ENCODE assay signal across 8 cellular contexts in genomic region chr1:111754964-111755320, GRCh38. TPM values are rescaled to one million over a fixed set of nuclear protein-coding genes. Genes with fewer than 3 reads are reported as not detected.
DNase-seq lines count a peak whose midpoint lies in the region; ATAC-seq and TF ChIP-seq lines count a peak whose summit lies in the region.

No MANE protein-coding gene starts in this region.

- H3K36me3 ChIP-seq in fibroblast of lung (ENCODE audit: control insufficient read depth, insufficient read depth, low read length) = no peaks in the 10 kb centered on the region

- H3K36me3 Mint-ChIP-seq in nephron (ENCODE audit: low read depth) = peaks cover 14% of the 10 kb centered on the region

- peak overlapping the region; percentile 96 to 97 (median 97) for H3K4me3 Mint-ChIP-seq in nephron

- peaks cover 2% of the 10 kb centered on the region for H3K4me1 ChIP-seq in fibroblast of lung (ENCODE audit: control insufficient read depth, extremely low read depth, insufficient read depth, low read length)

- no peaks in the 10 kb centered on the region for H3K9me3 ChIP-seq in fibroblast of lung (ENCODE audit: control insufficient read depth, insufficient read depth, low read depth, low read length)

- H3K9ac ChIP-seq in fibroblast of lung (ENCODE audit: insufficient read depth, low read length) = peak overlapping the region; percentile 90

- peak overlapping the region; percentile 98 for H3K27ac ChIP-seq in fibroblast of lung (ENCODE audit: insufficient read depth, low read length)

- H3K4me3 ChIP-seq in fibroblast of lung (replicated peaks in 1 of 4; ENCODE audit: control extremely low read depth in 1 of 4, insufficient read depth in 1 of 4, low read depth in 3 of 4, low read length in 4 of 4) = peak overlapping the region; percentile 71 to 92 (median 90)

- H3K27me3 Mint-ChIP-seq in nephron (ENCODE audit: low read depth) = peaks cover 7% of the 10 kb centered on the region

- ATAC-seq in GM21825 (IDR thresholded peaks at IDR 0.05; ENCODE audit: unreplicated experiment) = peak; percentile 13
- ATAC-seq in HG02623 (IDR thresholded peaks at IDR 0.05; ENCODE audit: unreplicated experiment) = no peak

- peak overlapping the region; percentile 96 for H2AFZ ChIP-seq in fibroblast of lung (ENCODE audit: low read length)

- DNase-seq in DMS79 treated with DMSO at 0.1 percent for 48 hours (lab: John Stamatoyannopoulos, UW) (peak; percentile 71), NCI-H146 (lab: John Stamatoyannopoulos, UW) (peak; percentile 63), fibroblast of lung (ENCODE audit: low read depth in 2 of 2) (peak; percentile 45 to 57), SKM-1 (lab: John Stamatoyannopoulos, UW; ENCODE audit: unreplicated experiment) (no peak)
- DNase-seq in activated CD4-positive, alpha-beta T cell treated with anti-CD3 and anti-CD28 coated beads for 48 hours = peak; percentile 43

- no peak for TF ChIP-seq CTCF in fibroblast of lung (conservative IDR thresholded peaks at IDR 0.05 in 1 of 2, IDR thresholded peaks at IDR 0.05 in 1 of 2; ENCODE audit: low read depth in 1 of 2, low read length in 2 of 2)
- TF ChIP-seq CTCF in nephron (IDR thresholded peaks at IDR 0.05; ENCODE audit: unreplicated experiment in 3 of 3) = no peak

- no peaks in the 10 kb centered on the region for H4K20me1 ChIP-seq in fibroblast of lung (ENCODE audit: control insufficient read depth, extremely low read depth, insufficient read depth, low read length)

- H3K79me2 ChIP-seq in fibroblast of lung (ENCODE audit: control insufficient read depth, insufficient read depth, low read length) = peaks cover 19% of the 10 kb centered on the region

- peak overlapping the region; percentile 86 for H3K4me2 ChIP-seq in fibroblast of lung (ENCODE audit: extremely low read depth, insufficient read depth, low read length)

- no peaks in the 10 kb centered on the region for H3K9me3 Mint-ChIP-seq in nephron

- H3K27ac Mint-ChIP-seq in nephron = peak overlapping the region; percentile 93 to 98 (median 98)

- peaks cover 24% of the 10 kb centered on the region for H3K4me1 Mint-ChIP-seq in nephron

- no peaks in the 10 kb centered on the region for H3K27me3 ChIP-seq in fibroblast of lung (ENCODE audit: control insufficient read depth, insufficient read depth, low read length)

RNA-seq across cellular contexts. Expression of gene DDX20, which starts 0.8 kb away (rescaled TPM):
- total RNA-seq in fibroblast of lung = 8.4 and 13.1 TPM in 2 replicates
- polyA plus RNA-seq in fibroblast of lung = 9.7 and 22.2 TPM in 2 replicates
- polyA plus RNA-seq in fibroblast of lung (2012) = 7.9 and 13.9 TPM in 2 replicates
- polyA minus RNA-seq in fibroblast of lung (ENCODE audit: low replicate concordance) = 0.93 and 3.9 TPM in 2 replicates

RNA-seq across cellular contexts. Expression of gene INKA2, which starts 15.7 kb away (rescaled TPM):
- total RNA-seq in fibroblast of lung = 3.5 and 3.9 TPM in 2 replicates
- 1.8 and 25.4 TPM in 2 replicates for polyA plus RNA-seq in fibroblast of lung
- polyA plus RNA-seq in fibroblast of lung (2012) = 2.7 and 64.8 TPM in 2 replicates
- 14.2 and 58.2 TPM in 2 replicates for polyA minus RNA-seq in fibroblast of lung (ENCODE audit: low replicate concordance)
